35 cellular contexts compared by ENCODE assay signal in the genomic region with DNA sequence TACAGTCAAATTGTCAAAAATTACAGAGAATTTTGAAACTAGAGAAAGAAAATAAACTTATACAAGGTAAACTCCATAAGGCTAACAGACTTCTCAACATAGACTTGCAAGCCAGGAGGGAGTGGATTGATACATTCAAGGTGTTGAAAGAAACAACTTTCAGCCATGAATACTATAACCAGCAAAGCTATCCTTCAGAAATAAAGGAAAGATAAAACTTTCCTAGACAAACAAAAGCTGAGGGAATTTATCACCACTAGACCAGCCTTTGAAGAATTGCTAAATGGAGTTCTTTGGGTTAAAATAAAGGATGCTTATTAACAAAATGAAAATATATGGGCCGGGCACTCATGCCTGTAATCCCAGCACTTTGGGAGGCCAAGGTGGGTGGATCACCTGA. TPM values are rescaled to one million over a fixed set of nuclear protein-coding genes. Genes with fewer than 3 reads are reported as not detected.
"Had no signal": no experiment of that assay in that cellular context is flagged by ENCODE, and none has a peak within 500 bp of the region (broad histone marks: within the 10 kb centered on the region; RNA-seq: fewer than 3 reads in every experiment).

No MANE protein-coding gene starts in this region.

- H3K27me3 ChIP-seq: neural progenitor cell, ovary, spleen, testis, tibial artery, transverse colon, upper lobe of right lung, uterus had no signal

- DNase-seq: natural killer cell; occipital lobe; ovary; posterior cingulate gyrus; psoas muscle; right cardiac atrium; spleen; stimulated activated CD4-positive, alpha-beta T cell treated with anti-CD3 and anti-CD28 coated beads, Interleukin-12 subunit alpha, Interleukin-12 subunit beta, amount 100 ng/mL, for 4 hours; stimulated activated CD4-positive, alpha-beta T cell treated with anti-CD3 and anti-CD28 coated beads, Interleukin-1b, Interleukin-23, amount 100 ng/mL, for 48 hours; stimulated activated CD4-positive, alpha-beta T cell treated with anti-CD3 and anti-CD28 coated beads, Interleukin-4, amount 100 ng/mL, for 1 hour; stimulated activated CD4-positive, alpha-beta T cell treated with anti-CD3 and anti-CD28 coated beads, Interleukin-4, amount 100 ng/mL, for 4 hours; stimulated activated CD8-positive, alpha-beta memory T cell treated with anti-CD3 and anti-CD28 coated beads, Interleukin-4, amount 100 ng/mL, for 48 hours; stimulated activated naive CD4-positive, alpha-beta T cell; stimulated activated naive CD8-positive, alpha-beta T cell treated with anti-CD3 and anti-CD28 coated beads, Interleukin-15, amount 100 ng/mL, for 72 hours; stimulated activated naive CD8-positive, alpha-beta T cell treated with anti-CD3 and anti-CD28 coated beads, Interleukin-15, Interleukin-2, amounts not matched to agents 100 U/mL and 50 U/mL, for 24 hours; substantia nigra; testis; tibial artery; transverse colon; upper lobe of right lung; uterus had no signal

- ATAC-seq: natural killer cell; psoas muscle; right cardiac atrium; sciatic nerve; stimulated activated memory B cell treated with anti-CD40 and anti-IgM and Interleukin-4, amounts not matched to agents 10 μg/mL and 1 μg/mL and 100 μg/mL, for 72 hours; stimulated activated naive CD8-positive, alpha-beta T cell treated with anti-CD3 and anti-CD28 coated beads, Interleukin-15, amount 100 ng/mL, for 72 hours; stimulated activated naive CD8-positive, alpha-beta T cell treated with anti-CD3 and anti-CD28 coated beads, Interleukin-15, Interleukin-2, amounts not matched to agents 100 U/mL and 50 U/mL, for 24 hours; upper lobe of right lung had no signal

- H3K36me3 ChIP-seq: neural progenitor cell, ovary, spleen, suprapubic skin, tibial artery, transverse colon, upper lobe of right lung, uterus had no signal

- H3K4me1 ChIP-seq: neural progenitor cell, parathyroid adenoma, psoas muscle, suprapubic skin, testis, tibial artery, upper lobe of right lung, uterus had no signal

- H3K27me3 Mint-ChIP-seq: stimulated activated naive CD8-positive, alpha-beta T cell treated with anti-CD3 and anti-CD28 coated beads, Interleukin-15, amount 100 ng/mL, for 72 hours had no signal

- H3K4me1 Mint-ChIP-seq: neural progenitor cell had no signal

- H3K4me2 ChIP-seq: neural progenitor cell, smooth muscle cell had no signal

- H3K27ac Mint-ChIP-seq: natural killer cell; nephron; neural progenitor cell; progenitor cell of endocrine pancreas; stimulated activated memory B cell treated with anti-CD40 and anti-IgM and Interleukin-4, amounts not matched to agents 10 μg/mL and 1 μg/mL and 100 μg/mL, for 72 hours; stimulated activated naive CD8-positive, alpha-beta T cell treated with anti-CD3 and anti-CD28 coated beads, Interleukin-15, amount 100 ng/mL, for 72 hours; type B pancreatic cell had no signal

- H3K4me3 ChIP-seq: neural progenitor cell, ovary, psoas muscle, skin epidermis, smooth muscle cell, spleen, suprapubic skin, testis, tibial artery, transverse colon, upper lobe of right lung, uterus had no signal

- H3K9ac ChIP-seq: neural progenitor cell, parathyroid adenoma had no signal

- H3K79me2 ChIP-seq: parathyroid adenoma had no signal

- H2AFZ ChIP-seq: neural progenitor cell, parathyroid adenoma had no signal

- H3K27ac ChIP-seq: neural progenitor cell, ovary, parathyroid adenoma, psoas muscle, skin epidermis, spleen, suprapubic skin, testis, tibial artery, transverse colon, upper lobe of right lung, uterus had no signal

- H3K36me3 Mint-ChIP-seq: neural progenitor cell, type B pancreatic cell had no signal

- H3K4me3 Mint-ChIP-seq: natural killer cell; nephron; neural progenitor cell; stimulated activated memory B cell treated with anti-CD40 and anti-IgM and Interleukin-4, amounts not matched to agents 10 μg/mL and 1 μg/mL and 100 μg/mL, for 72 hours; stimulated activated naive CD8-positive, alpha-beta T cell treated with anti-CD3 and anti-CD28 coated beads, Interleukin-15, amount 100 ng/mL, for 72 hours; type B pancreatic cell had no signal

- H3K9me3 ChIP-seq: ovary, suprapubic skin, testis had no signal

RNA-seq across cellular contexts. Expression of a gene that starts 52.7 kb away (rescaled TPM):
- total RNA-seq: natural killer cell, occipital lobe, osteoblast, ovary, progenitor cell of endocrine pancreas, psoas muscle, right cardiac atrium, sciatic nerve, smooth muscle cell, spleen, suprapubic skin, transverse colon, upper lobe of right lung, urinary bladder, uterus had no signal
- polyA plus RNA-seq: neural cell, ovary, psoas muscle, right cardiac atrium, smooth muscle cell, spleen, thymus, urinary bladder had no signal
